2 cellular contexts compared by ENCODE assay signal in the genomic region with DNA sequence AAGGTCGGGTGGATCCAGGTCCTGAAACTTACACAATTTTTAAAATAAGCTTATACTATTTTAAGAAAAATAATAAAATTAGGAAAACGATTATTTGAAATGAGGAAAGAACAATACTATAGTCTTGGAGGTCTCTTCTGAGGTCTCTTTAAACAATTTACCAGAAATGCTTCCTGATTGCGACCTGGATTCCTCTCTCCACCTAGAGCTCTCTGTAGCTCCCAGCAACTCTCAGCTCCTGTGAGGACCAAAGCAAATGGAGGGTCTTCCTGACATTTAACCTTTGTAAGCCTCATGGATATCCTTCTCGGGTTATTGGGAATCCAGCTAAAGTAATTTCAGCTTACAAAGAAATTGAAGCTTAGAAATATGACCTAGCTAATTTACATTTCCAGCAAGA.
TF ChIP-seq lines count a peak whose summit lies in the region.

No MANE protein-coding gene starts in this region.

TF ChIP-seq in A549, 52 proteins besides CTCF, POLR2A, EP300 and RAD21:
- TF ChIP-seq MAFK (IDR thresholded peaks at IDR 0.05; ENCODE audit: partially characterized antibody): no peak
- no peak for TF ChIP-seq HDAC2 (IDR thresholded peaks at IDR 0.05)
- no peak for TF ChIP-seq CHD4 (IDR thresholded peaks at IDR 0.05; ENCODE audit: borderline replicate concordance)
- TF ChIP-seq, protein P1, sequence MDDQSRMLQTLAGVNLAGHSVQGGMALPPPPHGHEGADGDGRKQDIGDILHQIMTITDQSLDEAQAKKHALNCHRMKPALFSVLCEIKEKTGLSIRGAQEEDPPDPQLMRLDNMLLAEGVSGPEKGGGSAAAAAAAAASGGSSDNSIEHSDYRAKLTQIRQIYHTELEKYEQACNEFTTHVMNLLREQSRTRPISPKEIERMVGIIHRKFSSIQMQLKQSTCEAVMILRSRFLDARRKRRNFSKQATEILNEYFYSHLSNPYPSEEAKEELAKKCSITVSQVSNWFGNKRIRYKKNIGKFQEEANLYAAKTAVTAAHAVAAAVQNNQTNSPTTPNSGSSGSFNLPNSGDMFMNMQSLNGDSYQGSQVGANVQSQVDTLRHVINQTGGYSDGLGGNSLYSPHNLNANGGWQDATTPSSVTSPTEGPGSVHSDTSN (IDR thresholded peaks at IDR 0.05): no peak
- TF ChIP-seq, protein P2, sequence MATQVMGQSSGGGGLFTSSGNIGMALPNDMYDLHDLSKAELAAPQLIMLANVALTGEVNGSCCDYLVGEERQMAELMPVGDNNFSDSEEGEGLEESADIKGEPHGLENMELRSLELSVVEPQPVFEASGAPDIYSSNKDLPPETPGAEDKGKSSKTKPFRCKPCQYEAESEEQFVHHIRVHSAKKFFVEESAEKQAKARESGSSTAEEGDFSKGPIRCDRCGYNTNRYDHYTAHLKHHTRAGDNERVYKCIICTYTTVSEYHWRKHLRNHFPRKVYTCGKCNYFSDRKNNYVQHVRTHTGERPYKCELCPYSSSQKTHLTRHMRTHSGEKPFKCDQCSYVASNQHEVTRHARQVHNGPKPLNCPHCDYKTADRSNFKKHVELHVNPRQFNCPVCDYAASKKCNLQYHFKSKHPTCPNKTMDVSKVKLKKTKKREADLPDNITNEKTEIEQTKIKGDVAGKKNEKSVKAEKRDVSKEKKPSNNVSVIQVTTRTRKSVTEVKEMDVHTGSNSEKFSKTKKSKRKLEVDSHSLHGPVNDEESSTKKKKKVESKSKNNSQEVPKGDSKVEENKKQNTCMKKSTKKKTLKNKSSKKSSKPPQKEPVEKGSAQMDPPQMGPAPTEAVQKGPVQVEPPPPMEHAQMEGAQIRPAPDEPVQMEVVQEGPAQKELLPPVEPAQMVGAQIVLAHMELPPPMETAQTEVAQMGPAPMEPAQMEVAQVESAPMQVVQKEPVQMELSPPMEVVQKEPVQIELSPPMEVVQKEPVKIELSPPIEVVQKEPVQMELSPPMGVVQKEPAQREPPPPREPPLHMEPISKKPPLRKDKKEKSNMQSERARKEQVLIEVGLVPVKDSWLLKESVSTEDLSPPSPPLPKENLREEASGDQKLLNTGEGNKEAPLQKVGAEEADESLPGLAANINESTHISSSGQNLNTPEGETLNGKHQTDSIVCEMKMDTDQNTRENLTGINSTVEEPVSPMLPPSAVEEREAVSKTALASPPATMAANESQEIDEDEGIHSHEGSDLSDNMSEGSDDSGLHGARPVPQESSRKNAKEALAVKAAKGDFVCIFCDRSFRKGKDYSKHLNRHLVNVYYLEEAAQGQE (IDR thresholded peaks at IDR 0.05): no peak
- TF ChIP-seq, protein P3, sequence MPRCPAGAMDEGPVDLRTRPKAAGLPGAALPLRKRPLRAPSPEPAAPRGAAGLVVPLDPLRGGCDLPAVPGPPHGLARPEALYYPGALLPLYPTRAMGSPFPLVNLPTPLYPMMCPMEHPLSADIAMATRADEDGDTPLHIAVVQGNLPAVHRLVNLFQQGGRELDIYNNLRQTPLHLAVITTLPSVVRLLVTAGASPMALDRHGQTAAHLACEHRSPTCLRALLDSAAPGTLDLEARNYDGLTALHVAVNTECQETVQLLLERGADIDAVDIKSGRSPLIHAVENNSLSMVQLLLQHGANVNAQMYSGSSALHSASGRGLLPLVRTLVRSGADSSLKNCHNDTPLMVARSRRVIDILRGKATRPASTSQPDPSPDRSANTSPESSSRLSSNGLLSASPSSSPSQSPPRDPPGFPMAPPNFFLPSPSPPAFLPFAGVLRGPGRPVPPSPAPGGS (IDR thresholded peaks at IDR 0.05): no peak
- no peak for TF ChIP-seq ZSCAN20 (CRISPR knock-in tag; IDR thresholded peaks at IDR 0.05)
- no peak for TF ChIP-seq RFX5 (IDR thresholded peaks at IDR 0.05)
- no peak for TF ChIP-seq TFCP2L1 (CRISPR knock-in tag; IDR thresholded peaks at IDR 0.05)
- no peak for TF ChIP-seq PHF8 (IDR thresholded peaks at IDR 0.05; ENCODE audit: borderline replicate concordance, low read depth)
TF ChIP-seq in A549: peak in this region for 0.

TF ChIP-seq in IMR-90, 13 proteins besides CTCF, POLR2A, EP300 and RAD21:
- no peak for TF ChIP-seq RFX5 (IDR thresholded peaks at IDR 0.05; ENCODE audit: low read depth, low read length)
- TF ChIP-seq MAFK (IDR thresholded peaks at IDR 0.05; ENCODE audit: low read depth, low read length): no peak
